In the genomic region with DNA sequence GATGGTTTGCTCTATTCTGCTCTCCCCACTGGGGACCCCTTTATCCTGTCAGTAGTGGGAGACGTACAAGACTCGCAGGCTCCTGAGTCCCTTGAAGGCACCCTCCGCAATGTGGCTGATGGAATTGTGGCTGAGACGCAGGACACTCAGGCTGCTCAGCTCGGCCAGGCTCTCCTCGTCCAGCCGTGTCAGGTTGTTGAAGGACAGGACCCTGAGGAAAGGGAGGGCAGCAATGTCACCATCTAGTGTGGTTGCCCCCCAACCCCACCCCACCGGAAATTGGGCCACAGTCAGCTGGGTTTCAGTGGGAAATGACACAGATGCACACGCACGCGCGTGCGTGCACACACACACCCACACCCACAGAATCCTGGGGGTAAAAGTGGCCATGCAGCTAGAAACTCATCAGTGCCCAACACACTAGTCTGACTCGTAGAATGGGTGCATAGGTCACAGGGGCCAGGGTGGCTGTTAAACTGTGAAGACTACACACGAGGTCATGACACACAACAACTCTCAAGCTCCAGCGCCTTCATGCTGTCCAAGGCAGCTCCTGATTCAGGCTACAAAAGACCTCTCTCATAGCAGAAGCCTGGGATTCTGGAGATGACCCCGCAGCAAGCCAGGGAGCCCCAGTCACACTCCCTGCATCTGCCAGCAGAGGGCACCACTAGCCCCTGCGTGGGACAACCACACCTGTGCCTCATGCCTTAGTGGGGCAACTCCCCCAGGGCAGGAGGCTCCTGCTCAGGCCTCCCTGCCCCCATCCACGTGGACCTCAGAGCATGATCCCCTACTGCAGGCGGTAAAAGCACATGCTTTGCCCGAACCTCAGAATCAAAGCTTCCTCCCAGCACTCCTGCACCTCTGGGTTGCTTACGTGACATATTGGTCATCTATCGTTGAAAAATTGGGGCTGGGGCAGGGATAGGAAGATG, we compare ENCODE assay signal across 8 cellular contexts.
DNase-seq lines count a peak whose midpoint lies in the region; ATAC-seq and TF ChIP-seq lines count a peak whose summit lies in the region.

No MANE protein-coding gene starts in this region.

- H3K4me3 Mint-ChIP-seq in activated naive CD4-positive, alpha-beta T cell treated with anti-CD3 and anti-CD28 coated beads for 36 hours = no peak overlapping the region

- no peak overlapping the region for H3K27ac Mint-ChIP-seq in activated naive CD4-positive, alpha-beta T cell treated with anti-CD3 and anti-CD28 coated beads for 36 hours

- H3K27me3 ChIP-seq in RWPE2 (ENCODE audit: insufficient read depth, poor library complexity, severe bottlenecking) = no peaks in the 10 kb centered on the region
- no peaks in the 10 kb centered on the region for H3K27me3 ChIP-seq in rectal smooth muscle tissue (ENCODE audit: control insufficient read depth, insufficient read depth, low read length)

- no peak overlapping the region for H3K27ac ChIP-seq in RWPE2 (ENCODE audit: poor library complexity, severe bottlenecking)
- H3K27ac ChIP-seq in rectal smooth muscle tissue (ENCODE audit: low read depth, low read length) = peak overlapping the region; percentile 80

- peak; percentile 76 for ATAC-seq in HG02852 (IDR thresholded peaks at IDR 0.05; ENCODE audit: unreplicated experiment)
- ATAC-seq in RWPE2 (ENCODE audit: low read depth) = peak; percentile 83

- H3K4me1 Mint-ChIP-seq in activated naive CD4-positive, alpha-beta T cell treated with anti-CD3 and anti-CD28 coated beads for 36 hours (ENCODE audit: low read depth) = peaks cover 3% of the 10 kb centered on the region

- H3K4me1 ChIP-seq in RWPE2 (ENCODE audit: insufficient read depth, poor library complexity, severe bottlenecking) (no peaks in the 10 kb centered on the region), rectal smooth muscle tissue (ENCODE audit: control insufficient read depth, insufficient read depth, low read length) (peaks cover 79% of the 10 kb centered on the region)

- H3K36me3 ChIP-seq in RWPE2 (ENCODE audit: low read depth) (no peaks in the 10 kb centered on the region), rectal smooth muscle tissue (ENCODE audit: control insufficient read depth, insufficient read depth, low read length) (peaks cover 37% of the 10 kb centered on the region)

- peak; percentile 88 for TF ChIP-seq CTCF in RWPE2 (IDR thresholded peaks at IDR 0.05; ENCODE audit: poor library complexity, severe bottlenecking)

- DNase-seq in SIG-M5 treated with dmso at 0.1 percent for 504 hours (lab: John Stamatoyannopoulos, UW; ENCODE audit: unreplicated experiment) (peak; percentile 10), SIG-M5 (lab: John Stamatoyannopoulos, UW) (no peak), RWPE2 (ENCODE audit: low spot score) (no peak), cardiac septum (ENCODE audit: low spot score) (peak; percentile 90), kidney glomerular epithelial cell (lab: John Stamatoyannopoulos, UW) (no peak)
- DNase-seq in activated naive CD4-positive, alpha-beta T cell treated with anti-CD3 and anti-CD28 coated beads for 36 hours = peak; percentile 81

- CTCF ChIA-PET in activated naive CD4-positive, alpha-beta T cell treated with anti-CD3 and anti-CD28 coated beads for 36 hours (lab: Charles Lee) = interaction anchor here (0.6 to 5.1 kb wide), 46 partner anchors 9 to 417 kb away, joined by 3 to 21 read pairs (median 4); no protein-coding TSS in a partner anchor

- no peaks in the 10 kb centered on the region for H3K27me3 Mint-ChIP-seq in activated naive CD4-positive, alpha-beta T cell treated with anti-CD3 and anti-CD28 coated beads for 36 hours (ENCODE audit: low read depth)

- H3K36me3 Mint-ChIP-seq in activated naive CD4-positive, alpha-beta T cell treated with anti-CD3 and anti-CD28 coated beads for 36 hours (ENCODE audit: low read depth) = peaks cover 10% of the 10 kb centered on the region

- intact Hi-C loops in activated naive CD4-positive, alpha-beta T cell treated with anti-CD3 and anti-CD28 coated beads for 36 hours (cut with micrococcal nuclease) = loop anchor here (1.0 kb wide), 3 partner anchors 94 to 409 kb away; a partner anchor contains a TSS
- intact Hi-C loops in cardiac septum (cut with DNase I) = loop anchor here (2.0 to 10.0 kb wide), 6 partner anchors 35 to 409 kb away; a partner anchor contains a TSS

- H3K9ac ChIP-seq in rectal smooth muscle tissue (ENCODE audit: low read length) = no peak overlapping the region

- H3K9me3 ChIP-seq in RWPE2 (ENCODE audit: severe bottlenecking) = no peaks in the 10 kb centered on the region

- no peaks in the 10 kb centered on the region for H3K9me3 Mint-ChIP-seq in activated naive CD4-positive, alpha-beta T cell treated with anti-CD3 and anti-CD28 coated beads for 36 hours

- H3K4me3 ChIP-seq in RWPE2 (ENCODE audit: severe bottlenecking) (no peak overlapping the region), rectal smooth muscle tissue (ENCODE audit: low read length) (no peak overlapping the region)

Comparison
In these comparisons a context has a peak if more than half of its experiments do, and no peak if none do; other contexts are left out.
1. DNase-seq: peak in SIG-M5 treated with dmso at 0.1 percent for 504 hours (single experiment), activated naive CD4-positive, alpha-beta T cell treated with anti-CD3 and anti-CD28 coated beads for 36 hours (single experiment) and cardiac septum (single experiment); none in SIG-M5 (single experiment), RWPE2 (single experiment) and kidney glomerular epithelial cell (single experiment).